ENCODE assay signal across 34 cellular contexts in genomic region chrX:39927380-39927779, GRCh38.
DNase-seq lines count a peak whose midpoint lies in the region; ATAC-seq, FAIRE-seq and TF ChIP-seq lines count a peak whose summit lies in the region.
"Had no signal": no experiment of that assay in that cellular context is flagged by ENCODE, and none has a peak within 500 bp of the region (broad histone marks: within the 10 kb centered on the region; RNA-seq: fewer than 3 reads in every experiment).

No MANE protein-coding gene starts in this region.

- H3K27ac ChIP-seq in A549 (peak overlapping the region; percentile 89 to 90; a peak in 5 of 6 replicates), HEK293 (ENCODE audit: extremely low read depth, low read depth, low read length) (no peak overlapping the region), left ventricle myocardium inferior (replicated peaks) (no peak overlapping the region)
- H3K27ac ChIP-seq: 22Rv1; BLaER1; BLaER1 treated with 17β-estradiol and CSF1 and Interleukin-3, amounts not matched to agents 10 nM and 100 nM; C4-2B had no signal

- no peak for TF ChIP-seq CTCF in A549 (IDR thresholded peaks at IDR 0.05)
- TF ChIP-seq CTCF in HEK293 (tag by site-specific recombination; IDR thresholded peaks at IDR 0.05), result no peak
- no peak for TF ChIP-seq CTCF in left ventricle myocardium inferior (IDR thresholded peaks at IDR 0.05; ENCODE audit: borderline replicate concordance)

- no peak for DNase-seq in A549 (ENCODE audit: low read depth in 1 of 2, low spot score in 1 of 2)
- no peak for DNase-seq in HEK293T (ENCODE audit: extremely low spot score)
- peak; percentile 25 for DNase-seq in posterior vena cava (ENCODE audit: low spot score)
- no peak for DNase-seq in left ventricle myocardium inferior
- no peak for DNase-seq in SW480 (ENCODE audit: low spot score)
- DNase-seq: 8988T; ACHN; AML-193; BE2C; C1 segment of cervical spinal cord; Caco-2; Calu3; CD4-positive, alpha-beta memory T cell; CD4-positive, alpha-beta T cell; CD4-positive, CD25-positive, alpha-beta regulatory T cell; CD8-positive, alpha-beta memory T cell; CD8-positive, alpha-beta T cell; COR-L47; DMS 273 treated with DMSO at 0.1 percent for 48 hours; DMS153; DMS53; DMS79; DMS79 treated with DMSO at 0.1 percent for 48 hours; DND-41; EL had no signal

- POLR2A ChIA-PET in A549 (lab: Yijun Ruan, JAX) (no interaction called here), HEK293 (lab: Yijun Ruan, JAX) (no interaction called here), HEK293T (lab: Yijun Ruan, JAX) (no interaction called here)

- intact Hi-C loops in posterior vena cava (cut with DNase I), result no loop called here
- intact Hi-C loops in left ventricle myocardium inferior (cut with micrococcal nuclease), result no loop called here

- ATAC-seq in A549, result no peak
- no peak for ATAC-seq in HG02885 (IDR thresholded peaks at IDR 0.05; ENCODE audit: poor library complexity, unreplicated experiment)
- ATAC-seq in GM18498 (IDR thresholded peaks at IDR 0.05; ENCODE audit: unreplicated experiment), result no peak
- ATAC-seq: CD8-positive, alpha-beta T cell had no signal

- H3K36me3 ChIP-seq in HEK293 (ENCODE audit: control insufficient read depth in 2 of 2, insufficient read depth in 1 of 2, low read length in 2 of 2), result no peaks in the 10 kb centered on the region
- no peaks in the 10 kb centered on the region for H3K36me3 ChIP-seq in left ventricle myocardium inferior
- H3K36me3 ChIP-seq: BE2C; BLaER1; BLaER1 treated with 17β-estradiol and CSF1 and Interleukin-3, amounts not matched to agents 10 nM and 100 nM had no signal

- TF ChIP-seq POLR2A in A549 (IDR thresholded peaks at IDR 0.05; ENCODE audit: low read length), result no peak

- H3K4me3 ChIP-seq in A549 (no peak overlapping the region), HEK293 (ENCODE audit: low read depth, low read length) (no peak overlapping the region), left ventricle myocardium inferior (no peak overlapping the region)
- H3K4me3 ChIP-seq: BLaER1; BLaER1 treated with 17β-estradiol and CSF1 and Interleukin-3, amounts not matched to agents 10 nM and 100 nM had no signal

- CTCF ChIA-PET in A549 (lab: Yijun Ruan, JAX) (no interaction called here), HEK293 (lab: Yijun Ruan, JAX) (no interaction called here), HEK293T (lab: Yijun Ruan, JAX) (no interaction called here)

- no peak for TF ChIP-seq EP300 in A549 (IDR thresholded peaks at IDR 0.05)

- no peak overlapping the region for H3K4me2 ChIP-seq in A549
- H3K4me2 ChIP-seq: BLaER1; BLaER1 treated with 17β-estradiol and CSF1 and Interleukin-3, amounts not matched to agents 10 nM and 100 nM had no signal

- H3K9me3 ChIP-seq in A549, result no peaks in the 10 kb centered on the region
- H3K9me3 ChIP-seq in HEK293 (ENCODE audit: control insufficient read depth, insufficient read depth, low read depth, low read length), result no peaks in the 10 kb centered on the region
- H3K9me3 ChIP-seq in left ventricle myocardium inferior (replicated peaks), result no peaks in the 10 kb centered on the region
- H3K9me3 ChIP-seq: BE2C; BLaER1; BLaER1 treated with 17β-estradiol and CSF1 and Interleukin-3, amounts not matched to agents 10 nM and 100 nM; Caco-2 had no signal

- no peaks in the 10 kb centered on the region for H3K27me3 ChIP-seq in left ventricle myocardium inferior (ENCODE audit: low read depth)
- H3K27me3 ChIP-seq: BE2C; BLaER1; BLaER1 treated with 17β-estradiol and CSF1 and Interleukin-3, amounts not matched to agents 10 nM and 100 nM had no signal

- TF ChIP-seq RAD21 in A549 (conservative IDR thresholded peaks at IDR 0.05 in 1 of 2, IDR thresholded peaks at IDR 0.05 in 1 of 2), result no peak

- 83% methylated on average over 4 of the region's 4 CpGs for WGBS in A549 (ENCODE audit: missing lambda C conversion rate)

- peaks cover 40% of the 10 kb centered on the region for H3K4me1 ChIP-seq in A549
- H3K4me1 ChIP-seq in HEK293 (ENCODE audit: control insufficient read depth, insufficient read depth, low read length), result no peaks in the 10 kb centered on the region; the same call in 1 of the 2 replicates
- H3K4me1 ChIP-seq in left ventricle myocardium inferior, result peaks cover 26% of the 10 kb centered on the region
- H3K4me1 ChIP-seq: BE2C, Caco-2 had no signal

- FAIRE-seq in A549 (lab: Jason Lieb, UNC), result peak; percentile 92
- FAIRE-seq: A204.1, D721Med had no signal

TF ChIP-seq in A549, 52 proteins besides CTCF, POLR2A, EP300 and RAD21:
- TF ChIP-seq CHD2 (IDR thresholded peaks at IDR 0.05; ENCODE audit: low read length, partially characterized antibody) (no peak), HES2 (IDR thresholded peaks at IDR 0.05) (no peak)

TF ChIP-seq in HEK293, 187 proteins besides CTCF, POLR2A, EP300 and RAD21 (continues in another document):
- no peak for TF ChIP-seq ZNF549 (tag by site-specific recombination; IDR thresholded peaks at IDR 0.05)
- TF ChIP-seq ZNF654 (tag by site-specific recombination; IDR thresholded peaks at IDR 0.05; ENCODE audit: low read depth), result no peak
- TF ChIP-seq SP3 (tag by site-specific recombination; IDR thresholded peaks at IDR 0.05), result no peak
- no peak for TF ChIP-seq ZNF530 (tag by site-specific recombination; IDR thresholded peaks at IDR 0.05; ENCODE audit: low read depth)
- 0 out of 2 replicates have a peak, but pooled peaks have one; percentile 16 for TF ChIP-seq ZNF423 (tag by site-specific recombination; IDR thresholded peaks at IDR 0.05)
- peak; percentile 60; the same call in 1 of the 2 replicates for TF ChIP-seq FEZF1 (tag by site-specific recombination; IDR thresholded peaks at IDR 0.05)
- no peak for TF ChIP-seq ZNF133 (tag by site-specific recombination; IDR thresholded peaks at IDR 0.05)
- no peak for TF ChIP-seq ZNF843 (tag by site-specific recombination; IDR thresholded peaks at IDR 0.05)
- TF ChIP-seq KLF9 (tag by site-specific recombination; IDR thresholded peaks at IDR 0.05; ENCODE audit: low read depth), result no peak

TF ChIP-seq in HEK293T, 16 proteins besides CTCF, POLR2A, EP300 and RAD21:
- TF ChIP-seq PKNOX1 (IDR thresholded peaks at IDR 0.05), result peak; percentile 85
- TF ChIP-seq TARDBP (IDR thresholded peaks at IDR 0.05), result no peak
- TF ChIP-seq CTBP1 (IDR thresholded peaks at IDR 0.05; ENCODE audit: borderline replicate concordance), result peak; percentile 29; the same call in 1 of the 2 replicates

Comparison
In these comparisons a context has a peak if more than half of its experiments do, and no peak if none do; other contexts are left out.
1. H3K27ac ChIP-seq: peak in A549 (2 of 2); none in HEK293 (single experiment) and left ventricle myocardium inferior (single experiment).